Comparison of ENCODE assay signal across 17 cellular contexts in the genomic region with DNA sequence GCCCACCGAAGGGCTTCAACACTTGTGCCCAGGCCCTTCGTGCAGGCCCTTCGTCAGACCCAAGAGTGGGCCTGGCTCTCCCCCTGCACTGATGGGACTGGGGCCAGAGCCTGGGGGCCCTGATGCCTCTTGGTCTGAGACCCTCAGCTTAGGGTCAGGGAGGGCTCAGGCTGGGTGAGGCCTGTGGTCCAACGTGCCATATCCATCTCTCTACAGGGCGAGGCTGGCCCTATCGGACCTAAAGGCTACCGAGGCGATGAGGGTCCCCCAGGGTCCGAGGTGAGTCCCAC.
"Had no signal": no experiment of that assay in that cellular context is flagged by ENCODE, and none has a peak within 500 bp of the region (broad histone marks: within the 10 kb centered on the region; RNA-seq: fewer than 3 reads in every experiment).

No MANE protein-coding gene starts in this region.

- H3K27me3 ChIP-seq: brain microvascular endothelial cell, foreskin keratinocyte, neural progenitor cell had no signal

- H3K4me1 ChIP-seq: foreskin keratinocyte, neural progenitor cell, parathyroid adenoma had no signal

- ATAC-seq: activated naive CD4-positive, alpha-beta T cell treated with anti-CD3 and anti-CD28 coated beads, Interleukin-2, amount 50 U/mL, for 72 hours; activated T-helper 17 cell treated with anti-CD3 and anti-CD28 coated beads, Interleukin-2, amount 50 U/mL, for 72 hours; foreskin keratinocyte; SK-N-SH treated with all-trans-retinoic acid at 6 μM for 48 hours; stimulated activated naive CD8-positive, alpha-beta T cell treated with anti-CD3 and anti-CD28 coated beads, Interleukin-15, Interleukin-2, amounts not matched to agents 100 U/mL and 50 U/mL, for 24 hours had no signal

- DNase-seq: activated CD4-positive, CD25-positive, alpha-beta regulatory T cell treated with anti-CD3 and anti-CD28 coated beads, Interleukin-2, amount 50 U/mL, for 72 hours; amygdala; brain microvascular endothelial cell; cortex of kidney; effector CD4-positive, alpha-beta T cell; foreskin keratinocyte; immature natural killer cell; naive B cell; small intestine; stimulated activated CD4-positive, alpha-beta T cell treated with anti-CD3 and anti-CD28 coated beads, Interleukin-4, amount 100 ng/mL, for 4 hours had no signal

- H3K27ac ChIP-seq: brain microvascular endothelial cell, foreskin keratinocyte, neural progenitor cell, parathyroid adenoma had no signal

- H3K36me3 ChIP-seq: neural progenitor cell had no signal

- H3K9me3 ChIP-seq: thoracic aorta had no signal

- H3K4me3 ChIP-seq: neural progenitor cell, thoracic aorta had no signal
